1 cellular context compared by ENCODE assay signal in genomic region chr17:39231587-39232551, GRCh38.
TF ChIP-seq lines count a peak whose summit lies in the region.

No MANE protein-coding gene starts in this region.

TF ChIP-seq in K562, 482 proteins besides CTCF, POLR2A, EP300 and RAD21 (continued from another document):
- TF ChIP-seq IRF1 (CRISPR knock-in tag; IDR thresholded peaks at IDR 0.05; ENCODE audit: borderline replicate concordance) (no peak), MTA2 (IDR thresholded peaks at IDR 0.05; ENCODE audit: low read depth) (no peak), PBX2 (CRISPR knock-in tag; IDR thresholded peaks at IDR 0.05; ENCODE audit: low read depth) (no peak), PBX2 (tag; conservative IDR thresholded peaks at IDR 0.05; ENCODE audit: low read depth) (no peak), ZNF133 (CRISPR knock-in tag; IDR thresholded peaks at IDR 0.05) (no peak), SMC3 (conservative IDR thresholded peaks at IDR 0.05; ENCODE audit: insufficient read depth, low read depth, low read length) (peak; percentile 67), NCOA6 (IDR thresholded peaks at IDR 0.05) (no peak), GATAD2A (IDR thresholded peaks at IDR 0.05) (no peak), GABPA (tag; conservative IDR thresholded peaks at IDR 0.05; ENCODE audit: low read depth) (no peak), RB1 (IDR thresholded peaks at IDR 0.05; ENCODE audit: low read depth) (peak; percentile 36; the same call in 1 of the 2 replicates), NFIX (CRISPR knock-in tag; IDR thresholded peaks at IDR 0.05; ENCODE audit: low read depth) (no peak), NR3C1 (CRISPR knock-in tag; IDR thresholded peaks at IDR 0.05) (no peak), SAFB2 (IDR thresholded peaks at IDR 0.05; ENCODE audit: borderline replicate concordance, low read depth, low read length, severe bottlenecking) (no peak), ATF1 (CRISPR knock-in tag; IDR thresholded peaks at IDR 0.05) (no peak), ATF1 (tag; IDR thresholded peaks at IDR 0.05) (no peak), ZNF695 (CRISPR knock-in tag; IDR thresholded peaks at IDR 0.05) (no peak), KDM2B (CRISPR knock-in tag; IDR thresholded peaks at IDR 0.05) (no peak), KLF13 (tag; IDR thresholded peaks at IDR 0.05; ENCODE audit: borderline replicate concordance, low read depth) (no peak), NEUROD1 (IDR thresholded peaks at IDR 0.05; ENCODE audit: borderline replicate concordance, low read depth, low read length, partially characterized antibody) (peak; percentile 15), ZNF347 (CRISPR knock-in tag; IDR thresholded peaks at IDR 0.05; ENCODE audit: low read depth) (no peak), ZNF165 (CRISPR knock-in tag; IDR thresholded peaks at IDR 0.05; ENCODE audit: borderline replicate concordance) (no peak), RFX1 (IDR thresholded peaks at IDR 0.05) (peak; percentile 81), ZNF766 (CRISPR knock-in tag; conservative IDR thresholded peaks at IDR 0.05) (no peak), CC2D1A (IDR thresholded peaks at IDR 0.05) (0 out of 2 replicates have a peak, but pooled peaks have one; percentile 35), ZBTB49 (CRISPR knock-in tag; IDR thresholded peaks at IDR 0.05; ENCODE audit: borderline replicate concordance) (no peak)
